ENCODE assay signal across 17 cellular contexts in the genomic region with DNA sequence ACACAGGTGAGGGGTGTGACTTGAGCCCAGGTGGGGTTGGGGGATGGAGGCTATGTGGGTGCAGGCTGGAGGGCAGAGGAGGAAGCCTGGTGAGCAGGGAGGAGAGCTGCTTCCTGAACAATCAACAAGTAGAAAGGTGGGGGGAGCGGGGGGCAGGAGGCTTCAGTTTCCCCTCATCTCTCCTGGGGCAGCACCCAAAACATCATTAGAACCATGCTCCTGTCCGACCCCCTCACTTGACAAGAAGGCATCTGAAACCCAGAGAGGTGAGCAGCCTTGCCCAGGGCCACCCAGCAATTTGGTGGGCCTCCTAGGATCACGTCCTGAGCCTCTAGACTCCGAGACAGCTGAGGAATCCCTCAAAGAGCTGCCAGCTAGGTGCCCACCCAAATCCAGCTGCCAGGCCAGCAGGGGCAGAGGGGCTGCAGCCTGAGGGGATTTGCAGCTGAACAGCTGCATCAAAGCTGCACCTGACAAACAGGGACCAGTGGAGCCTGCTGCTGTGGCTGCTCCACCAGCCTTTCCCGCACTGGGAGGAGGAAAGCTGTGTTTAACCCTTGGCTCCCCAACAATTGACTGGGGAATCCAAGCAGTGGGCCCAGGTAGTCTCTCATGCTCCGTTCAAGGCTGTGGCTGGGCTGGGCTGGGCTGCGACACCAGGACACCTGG. TPM values are rescaled to one million over a fixed set of nuclear protein-coding genes. Genes with fewer than 3 reads are reported as not detected.
A peak's percentile ranks its signal among the peaks of the same experiment; 100 is the strongest.
DNase-seq lines count a peak whose midpoint lies in the region; ATAC-seq and TF ChIP-seq lines count a peak whose summit lies in the region.
"Had no signal": no experiment of that assay in that cellular context is flagged by ENCODE, and none has a peak within 500 bp of the region (broad histone marks: within the 10 kb centered on the region; RNA-seq: fewer than 3 reads in every experiment).

No MANE protein-coding gene starts in this region.

- H4K20me1 ChIP-seq in DND-41 (ENCODE audit: insufficient read depth, low read length), result no peaks in the 10 kb centered on the region

- ATAC-seq in DND-41 (ENCODE audit: insufficient read depth, low read depth) (peak; percentile 23; the same call in 1 of the 3 replicates), left ventricle myocardium superior (no peak)
- ATAC-seq: activated T-cell treated with anti-CD3 and anti-CD28 coated beads, Interleukin-2, amount 50 U/mL, for 4 hours had no signal

- H3K36me3 ChIP-seq in DND-41 (ENCODE audit: insufficient read depth, low read length) (no peaks in the 10 kb centered on the region), HUES48 (ENCODE audit: control insufficient read depth, insufficient read depth, low read length) (no peaks in the 10 kb centered on the region), esophagus squamous epithelium (no peaks in the 10 kb centered on the region)
- H3K36me3 ChIP-seq: thoracic aorta had no signal

- H3K9ac ChIP-seq in DND-41 (ENCODE audit: low read depth, low read length), result no peak overlapping the region
- no peak overlapping the region for H3K9ac ChIP-seq in HUES48 (ENCODE audit: low read depth, low read length)

- H3K4me3 ChIP-seq in DND-41 (ENCODE audit: low read depth in 1 of 2, low read length in 2 of 2) (no peak overlapping the region), HUES48 (ENCODE audit: low read depth, low read length) (no peak overlapping the region), esophagus squamous epithelium (no peak overlapping the region)
- H3K4me3 ChIP-seq: lung, SK-N-MC, thoracic aorta had no signal

- TF ChIP-seq POLR2A in esophagus squamous epithelium (IDR thresholded peaks at IDR 0.05), result no peak

- intact Hi-C loops in left ventricle myocardium superior (cut with micrococcal nuclease), result no loop called here
- intact Hi-C loops in esophagus squamous epithelium (cut with DNase I), result no loop called here

- no peak overlapping the region for H2AFZ ChIP-seq in DND-41 (ENCODE audit: low read depth, low read length)

- H3K27me3 ChIP-seq in DND-41 (ENCODE audit: insufficient read depth, low read length, poor library complexity) (no peaks in the 10 kb centered on the region), HUES48 (ENCODE audit: control insufficient read depth, insufficient read depth, low read length) (no peaks in the 10 kb centered on the region), esophagus squamous epithelium (peaks cover 0 to 36% (median 0%) of the 10 kb centered on the region in 4 donors)

- H3K4me3 Mint-ChIP-seq in neural crest cell, result peak overlapping the region; percentile 38
- H3K4me3 Mint-ChIP-seq: activated T-cell treated with anti-CD3 and anti-CD28 coated beads, Interleukin-2, amount 50 U/mL, for 4 hours had no signal

- H3K27ac ChIP-seq in DND-41 (ENCODE audit: low read length) (no peak overlapping the region), HUES48 (ENCODE audit: low read depth, low read length) (peak overlapping the region; percentile 14), esophagus squamous epithelium (peak overlapping the region in 2 of 4 donors; percentile 23 to 47)
- H3K27ac ChIP-seq: SK-N-MC had no signal

- H3K36me3 Mint-ChIP-seq in neural crest cell (ENCODE audit: low read depth), result no peaks in the 10 kb centered on the region

- H3K27me3 Mint-ChIP-seq in neural crest cell (ENCODE audit: low read depth), result no peaks in the 10 kb centered on the region

- peaks cover 4% of the 10 kb centered on the region for H3K9me3 Mint-ChIP-seq in neural crest cell

- no peak for DNase-seq in DND-41
- DNase-seq in left ventricle myocardium superior, result peak; percentile 11
- DNase-seq in neural crest cell (ENCODE audit: low read depth, low spot score), result no peak
- no peak for DNase-seq in esophagus squamous epithelium (lab: John Stamatoyannopoulos, UW)
- no peak for DNase-seq in SHP77 treated with DMSO at 0.1 percent for 48 hours (lab: John Stamatoyannopoulos, UW)
- no peak for DNase-seq in COLO829 (ENCODE audit: low spot score)
- DNase-seq: activated T-cell treated with anti-CD3 and anti-CD28 coated beads, Interleukin-2, amount 50 U/mL, for 4 hours; central memory CD4-positive, alpha-beta T cell; effector memory CD4-positive, alpha-beta T cell; HCEC 1CT; NCI-H187 treated with DMSO at 0.1 percent for 48 hours; NCI-H510A; stimulated activated CD4-positive, alpha-beta T cell treated with anti-CD3 and anti-CD28 coated beads, Interleukin-4, amount 100 ng/mL, for 4 hours had no signal

- 40 to 42% methylated on average over 1 to 4 of the region's 7 CpGs for WGBS in esophagus squamous epithelium, 2 donors

- peaks cover 4% of the 10 kb centered on the region for H3K9me3 ChIP-seq in DND-41 (ENCODE audit: insufficient read depth, low read length, severe bottlenecking)
- H3K9me3 ChIP-seq in HUES48 (ENCODE audit: control insufficient read depth, insufficient read depth, low read length), result no peaks in the 10 kb centered on the region
- peaks cover 0 to 19% (median 10%) of the 10 kb centered on the region in 3 donors for H3K9me3 ChIP-seq in esophagus squamous epithelium

- H3K79me2 ChIP-seq in DND-41 (ENCODE audit: insufficient read depth, low read length), result no peaks in the 10 kb centered on the region

- H3K4me2 ChIP-seq in DND-41 (ENCODE audit: insufficient read depth, low read length), result no peak overlapping the region

- no peak for TF ChIP-seq CTCF in DND-41 (IDR thresholded peaks at IDR 0.05; ENCODE audit: borderline replicate concordance, extremely low read depth, low read length, poor library complexity, severe bottlenecking)
- no peak for TF ChIP-seq CTCF in neural crest cell (conservative IDR thresholded peaks at IDR 0.05)
- TF ChIP-seq CTCF in esophagus squamous epithelium (IDR thresholded peaks at IDR 0.05), result no peak

- no peak overlapping the region for H3K27ac Mint-ChIP-seq in neural crest cell (ENCODE audit: unreplicated experiment)

- H3K4me1 ChIP-seq in DND-41 (ENCODE audit: insufficient read depth, low read length) (peaks cover 5% of the 10 kb centered on the region), HUES48 (ENCODE audit: control insufficient read depth, insufficient read depth, low read length) (peaks cover 16% of the 10 kb centered on the region), esophagus squamous epithelium (peaks cover 0 to 9% (median 0%) of the 10 kb centered on the region in 3 donors)

- peaks cover 24% of the 10 kb centered on the region for H3K4me1 Mint-ChIP-seq in neural crest cell

RNA-seq across cellular contexts. Expression of a gene that starts 8.4 kb away (rescaled TPM):
- total RNA-seq in left ventricle myocardium superior, result 5.0 TPM
- total RNA-seq in neural crest cell, result 0.79 and 0.82 TPM in 2 replicates
- total RNA-seq in esophagus squamous epithelium, result 1 to 10 TPM in 1 of 4 donors, under 1 TPM in 2, not detected in 1; 0.04 to 1.2 (median 0.38) TPM

RNA-seq across cellular contexts. Expression of a gene that starts 30.3 kb away (rescaled TPM):
- total RNA-seq in left ventricle myocardium superior, result not detected
- total RNA-seq in neural crest cell, result not detected in 2 replicates
- under 1 TPM in 2 of 4 donors, not detected in 2; 0.30 to 0.53 TPM for total RNA-seq in esophagus squamous epithelium
- total RNA-seq: lung, thoracic aorta had no signal

RNA-seq across cellular contexts. Expression of a gene that starts 37.2 kb away (rescaled TPM):
- total RNA-seq in left ventricle myocardium superior (1.9 TPM), neural crest cell (1.0 and 1.1 TPM in 2 replicates), esophagus squamous epithelium (10 to 100 TPM in 1 of 4 donors, 1 to 10 TPM in 3; 1.5 to 10.3 (median 5.6) TPM)
